Comparison of ENCODE assay signal across 8 cellular contexts in genomic region chr3:141876891-141877561, GRCh38. TPM values are rescaled to one million over a fixed set of nuclear protein-coding genes. Genes with fewer than 3 reads are reported as not detected.
DNase-seq lines count a peak whose midpoint lies in the region; ATAC-seq and TF ChIP-seq lines count a peak whose summit lies in the region.

No MANE protein-coding gene starts in this region.

- CTCF ChIA-PET in HEK293 (lab: Yijun Ruan, JAX), result interaction anchor here (0.7 to 1.0 kb wide), 3 partner anchors 30 to 185 kb away, joined by 3 to 4 read pairs (median 4); no protein-coding TSS in a partner anchor

- H3K4me1 ChIP-seq in HEK293 (ENCODE audit: control insufficient read depth, insufficient read depth, low read length), result no peaks in the 10 kb centered on the region

- TF ChIP-seq CTCF in HEK293 (tag by site-specific recombination; IDR thresholded peaks at IDR 0.05) (no peak), dorsolateral prefrontal cortex (IDR thresholded peaks at IDR 0.05 in 54 of 56, conservative IDR thresholded peaks at IDR 0.05 in 2 of 56; ENCODE audit: low read depth in 1 of 56, partially characterized antibody in 56 of 56) (peak in 4 of 56 donors; percentile 5 to 14 (median 12))

- no peaks in the 10 kb centered on the region for H3K9me3 ChIP-seq in HEK293 (ENCODE audit: control insufficient read depth, insufficient read depth, low read depth, low read length)

- no peaks in the 10 kb centered on the region for H3K27me3 ChIP-seq in dorsolateral prefrontal cortex

- H3K27ac ChIP-seq in HEK293 (ENCODE audit: extremely low read depth, low read depth, low read length) (peak overlapping the region; percentile 85), dorsolateral prefrontal cortex (peak overlapping the region; percentile 52 to 100 (median 96))

- intact Hi-C loops in dorsolateral prefrontal cortex (cut with DNase I), result loop anchor here (1.0 to 10.0 kb wide), 6 partner anchors 139 to 565 kb away; partner anchors contain the start of genes RNF7 (in 2 of the 2), RASA2 (in 1 of the 2) and TFDP2 (in 1 of the 2)

- H3K36me3 ChIP-seq in HEK293 (ENCODE audit: control insufficient read depth in 2 of 2, insufficient read depth in 1 of 2, low read length in 2 of 2), result peaks cover 0 to 6% of the 10 kb centered on the region in 2 experiments; a peak in 1 of 3 replicates

- DNase-seq in NCI-H1105 treated with DMSO at 0.1 percent for 48 hours (lab: John Stamatoyannopoulos, UW) (peak; percentile 41), dorsolateral prefrontal cortex (peak in 9 of 10 donors; percentile 26 to 75 (median 51)), lung microvascular endothelial cell (ENCODE audit: low read depth in 2 of 2) (peak; percentile 59 to 71), COLO829 (ENCODE audit: low spot score) (no peak)
- DNase-seq in activated CD4-positive, alpha-beta T cell treated with anti-CD3 and anti-CD28 coated beads, Interleukin-2, amount 50 U/mL, for 48 hours, result peak; percentile 67 to 75
- DNase-seq in stimulated activated CD4-positive, alpha-beta T cell treated with anti-CD3 and anti-CD28 coated beads, TNF-alpha, amount 100 ng/mL, for 24 hours (ENCODE audit: low read depth in 3 of 3), result peak; percentile 46 to 71 (median 52)

- H3K4me3 ChIP-seq in HEK293 (ENCODE audit: low read depth, low read length) (peak overlapping the region; percentile 88), dorsolateral prefrontal cortex (peak overlapping the region; percentile 64 to 98 (median 87))

- ATAC-seq in GM18498 (IDR thresholded peaks at IDR 0.05; ENCODE audit: unreplicated experiment), result peak; percentile 29

- POLR2A ChIA-PET in HEK293 (lab: Yijun Ruan, JAX), result interaction anchor here (0.9 to 1.3 kb wide), 3 partner anchors 17 to 40 kb away, joined by 3 to 8 read pairs (median 3); no protein-coding TSS in a partner anchor

TF ChIP-seq in HEK293, 187 proteins besides CTCF, POLR2A, EP300 and RAD21:
- TF ChIP-seq SCRT2 (tag by site-specific recombination; IDR thresholded peaks at IDR 0.05), result no peak
- TF ChIP-seq PRDM10 (tag by site-specific recombination; IDR thresholded peaks at IDR 0.05), result peak; percentile 44
- TF ChIP-seq ZBTB20 (tag by site-specific recombination; IDR thresholded peaks at IDR 0.05), result peak; percentile 28; the same call in 1 of the 2 replicates
TF ChIP-seq in HEK293: peak in this region for 2.

RNA-seq across cellular contexts. Expression of gene ATP1B3, which starts 0.6 kb away (rescaled TPM):
- total RNA-seq in dorsolateral prefrontal cortex (100 to 1,000 TPM in 66 of 120 experiments, 10 to 100 TPM in 54; 60.5 to 189 (median 103) TPM), lung microvascular endothelial cell (74.8 and 75.2 TPM in 2 replicates)
